ENCODE assay signal across 39 cellular contexts in the genomic region with DNA sequence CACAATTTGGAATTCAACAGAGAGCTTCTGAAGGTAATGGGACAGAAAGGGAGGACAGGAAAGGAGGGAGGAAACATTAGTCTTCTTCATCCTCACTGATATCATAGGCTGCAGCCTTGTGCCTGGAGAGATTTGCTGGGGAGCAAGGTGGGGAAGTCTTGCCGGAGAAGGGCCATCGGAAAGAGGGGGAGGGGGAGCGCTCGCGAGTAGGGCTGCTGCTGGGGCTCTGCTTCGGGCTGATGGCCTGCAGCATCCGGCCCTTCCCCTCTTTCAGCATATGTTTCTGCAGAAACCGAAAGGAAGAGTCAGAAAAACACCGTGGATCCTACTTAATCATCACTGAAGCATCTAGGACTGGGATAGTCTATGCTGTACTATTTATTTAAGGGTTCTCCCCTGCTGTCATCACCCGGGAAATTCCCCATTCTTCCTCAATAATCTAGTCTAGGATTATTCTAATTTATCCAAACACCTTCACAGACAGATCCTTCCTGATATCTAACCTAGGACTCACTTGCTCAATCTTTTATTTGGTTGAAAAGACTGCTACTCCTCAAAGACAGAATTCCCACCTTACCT. TPM values are rescaled to one million over a fixed set of nuclear protein-coding genes. Genes with fewer than 3 reads are reported as not detected.
A peak's percentile ranks its signal among the peaks of the same experiment; 100 is the strongest.
DNase-seq lines count a peak whose midpoint lies in the region; TF ChIP-seq lines count a peak whose summit lies in the region.
"Had no signal": no experiment of that assay in that cellular context is flagged by ENCODE, and none has a peak within 500 bp of the region (broad histone marks: within the 10 kb centered on the region; RNA-seq: fewer than 3 reads in every experiment).

No MANE protein-coding gene starts in this region.

- no peaks in the 10 kb centered on the region for H3K27me3 ChIP-seq in endodermal cell (ENCODE audit: control insufficient read depth, insufficient read depth, low read length, poor library complexity, severe bottlenecking)
- H3K27me3 ChIP-seq: esophagus muscularis mucosa, heart right ventricle had no signal

- H3K36me3 Mint-ChIP-seq in endodermal cell (ENCODE audit: low read depth): peaks cover 47% of the 10 kb centered on the region
- H3K36me3 Mint-ChIP-seq: activated naive CD8-positive, alpha-beta T cell; IgD-negative memory B cell had no signal

- H3K9me3 Mint-ChIP-seq in endodermal cell: peaks cover 10% of the 10 kb centered on the region
- H3K9me3 Mint-ChIP-seq: activated CD4-positive, alpha-beta memory T cell treated with anti-CD3 and anti-CD28 coated beads for 36 hours; HFFc6; IgD-negative memory B cell; naive thymus-derived CD8-positive, alpha-beta T cell; stimulated activated memory B cell treated with anti-CD40 and anti-IgM and Interleukin-4, amounts not matched to agents 10 μg/mL and 1 μg/mL and 100 μg/mL, for 72 hours; T-helper 1 cell treated with Interleukin-12 subunit alpha and Interleukin-12 subunit beta and Interleukin-4 antibody, amounts not matched to agents 30 μg/mL and 1 μg/mL, for 36 hours had no signal

- DNase-seq in EL (peak; percentile 72), NCI-H226 (peak; percentile 5), endodermal cell (no peak), non-pigmented ciliary epithelial cell (ENCODE audit: low read depth) (peak; percentile 31), DMS79 (lab: John Stamatoyannopoulos, UW) (no peak), NCI-H146 (lab: John Stamatoyannopoulos, UW) (no peak), T-helper 9 cell (no peak)
- DNase-seq: activated CD4-positive, alpha-beta memory T cell treated with anti-CD3 and anti-CD28 coated beads for 36 hours; activated CD4-positive, alpha-beta T cell treated with anti-CD3 and anti-CD28 coated beads for 1 hour; activated CD8-positive, alpha-beta memory T cell treated with anti-CD3 and anti-CD28 coated beads, Interleukin-2, amount 50 U/mL, for 48 hours; activated effector memory CD4-positive, alpha-beta T cell treated with Interleukin-2 at 50 U/mL for 16 hours; aorta; C1 segment of cervical spinal cord; central memory CD4-positive, alpha-beta T cell; COR-L47; DMS53; foreskin melanocyte; GF-D8; GM23248; heart right ventricle; HFFc6; kidney; naive thymus-derived CD8-positive, alpha-beta T cell; NCI-H1092; NCI-H1694 treated with DMSO at 0.1 percent for 48 hours; SK-N-SH; trophoblast cell had no signal

- H3K27me3 Mint-ChIP-seq in endodermal cell (ENCODE audit: insufficient read depth): no peaks in the 10 kb centered on the region
- H3K27me3 Mint-ChIP-seq: activated CD4-positive, alpha-beta memory T cell treated with anti-CD3 and anti-CD28 coated beads for 36 hours; activated naive CD8-positive, alpha-beta T cell; IgD-negative memory B cell; naive thymus-derived CD8-positive, alpha-beta T cell; stimulated activated memory B cell treated with anti-CD40 and anti-IgM and Interleukin-4, amounts not matched to agents 10 μg/mL and 1 μg/mL and 100 μg/mL, for 72 hours had no signal

- peaks cover 65% of the 10 kb centered on the region for H3K36me3 ChIP-seq in endodermal cell (ENCODE audit: control insufficient read depth, insufficient read depth, low read length)

- H3K4me1 ChIP-seq in endodermal cell (ENCODE audit: control insufficient read depth, insufficient read depth, low read length): peaks cover 5% of the 10 kb centered on the region
- H3K4me1 ChIP-seq: esophagus muscularis mucosa, heart right ventricle had no signal

- no peak for TF ChIP-seq CTCF in endodermal cell (conservative IDR thresholded peaks at IDR 0.05)

- H3K9me3 ChIP-seq in endodermal cell (ENCODE audit: control insufficient read depth, low read length): no peaks in the 10 kb centered on the region
- H3K9me3 ChIP-seq: esophagus muscularis mucosa, heart right ventricle, SK-N-SH had no signal

- H3K9ac ChIP-seq in endodermal cell (ENCODE audit: extremely low read depth, low read length, poor library complexity, severe bottlenecking): no peak overlapping the region
- H3K9ac ChIP-seq: GM23248, SK-N-SH had no signal

- H3K4me1 Mint-ChIP-seq in endodermal cell: peaks cover 16% of the 10 kb centered on the region
- H3K4me1 Mint-ChIP-seq: IgD-negative memory B cell had no signal

- H3K27ac Mint-ChIP-seq in endodermal cell: peak overlapping the region; percentile 38
- H3K27ac Mint-ChIP-seq: activated CD4-positive, alpha-beta memory T cell treated with anti-CD3 and anti-CD28 coated beads for 36 hours; activated naive CD8-positive, alpha-beta T cell; HFFc6; stimulated activated memory B cell treated with anti-CD40 and anti-IgM and Interleukin-4, amounts not matched to agents 10 μg/mL and 1 μg/mL and 100 μg/mL, for 72 hours; T-helper 1 cell treated with Interleukin-12 subunit alpha and Interleukin-12 subunit beta and Interleukin-4 antibody, amounts not matched to agents 30 μg/mL and 1 μg/mL, for 36 hours had no signal

- H3K4me3 ChIP-seq in endodermal cell (ENCODE audit: low read length): peak overlapping the region; percentile 28
- H3K4me3 ChIP-seq: esophagus muscularis mucosa, GM23248, heart right ventricle had no signal

- H3K4me3 Mint-ChIP-seq in endodermal cell: no peak overlapping the region
- H3K4me3 Mint-ChIP-seq: activated CD4-positive, alpha-beta memory T cell treated with anti-CD3 and anti-CD28 coated beads for 36 hours; activated naive CD8-positive, alpha-beta T cell; HFFc6; IgD-negative memory B cell; naive thymus-derived CD8-positive, alpha-beta T cell; stimulated activated memory B cell treated with anti-CD40 and anti-IgM and Interleukin-4, amounts not matched to agents 10 μg/mL and 1 μg/mL and 100 μg/mL, for 72 hours; T-helper 1 cell treated with Interleukin-12 subunit alpha and Interleukin-12 subunit beta and Interleukin-4 antibody, amounts not matched to agents 30 μg/mL and 1 μg/mL, for 36 hours had no signal

- 83 to 91% methylated on average over 5 to 10 of the region's 10 CpGs for WGBS in endodermal cell (ENCODE audit: insufficient coverage in 1 of 2, insufficient read length in 1 of 2), 2 experiments

- no peak overlapping the region for H3K27ac ChIP-seq in endodermal cell (ENCODE audit: low read depth, low read length)
- H3K27ac ChIP-seq: esophagus muscularis mucosa, GM23248, heart right ventricle had no signal

RNA-seq across cellular contexts. Expression of gene SLC51A, which starts 22.4 kb away (rescaled TPM):
- 1 to 10 TPM; 1.9 to 2.0 TPM for total RNA-seq in endodermal cell
- polyA plus RNA-seq in endodermal cell (2013, experiment 1 of 2): 1.4 TPM
- polyA plus RNA-seq in endodermal cell (2013, experiment 2 of 2): not detected
- total RNA-seq: activated CD4-positive, alpha-beta memory T cell treated with anti-CD3 and anti-CD28 coated beads for 36 hours; esophagus muscularis mucosa; GM23248; HFFc6; lower leg skin; naive thymus-derived CD8-positive, alpha-beta T cell; NCI-H460; osteoblast; renal cortical epithelial cell; subcutaneous adipose tissue had no signal
- polyA plus RNA-seq: SK-N-SH had no signal

RNA-seq across cellular contexts. Expression of gene ZDHHC19, which starts 27.5 kb away (rescaled TPM):
- under 1 TPM in 1 of 2 donors, not detected in 1; 0.86 TPM for total RNA-seq in endodermal cell
- polyA plus RNA-seq in endodermal cell (2013, experiment 1 of 2): 1.1 TPM
- 0.58 TPM for polyA plus RNA-seq in endodermal cell (2013, experiment 2 of 2)
- total RNA-seq: esophagus muscularis mucosa; GM23248; HFFc6; lower leg skin; mononuclear cell; naive thymus-derived CD8-positive, alpha-beta T cell; NCI-H460; osteoblast; renal cortical epithelial cell; skeletal muscle tissue; subcutaneous adipose tissue had no signal
- polyA plus RNA-seq: aorta, GM23248, SK-N-SH had no signal

RNA-seq across cellular contexts. Expression of gene PCYT1A, which starts 48.8 kb away (rescaled TPM):
- 10 to 100 TPM; 30.2 to 32.5 TPM for total RNA-seq in endodermal cell
- polyA plus RNA-seq in endodermal cell (2013, experiment 1 of 2): 23.9 TPM
- 23.6 TPM for polyA plus RNA-seq in endodermal cell (2013, experiment 2 of 2)

Comparison
In these comparisons a context has a peak if more than half of its experiments do, and no peak if none do; other contexts are left out.
1. DNase-seq: peak in EL (single experiment), NCI-H226 (single experiment) and non-pigmented ciliary epithelial cell (single experiment); none in endodermal cell (single experiment), DMS79 (single experiment), NCI-H146 (single experiment) and T-helper 9 cell (single experiment).